ENCODE assay signal across 1 cellular context in genomic region chr2:112876257-112876970, GRCh38.
TF ChIP-seq lines count a peak whose summit lies in the region.

No MANE protein-coding gene starts in this region.

TF ChIP-seq in HepG2, 621 proteins besides CTCF, POLR2A, EP300 and RAD21:
- TF ChIP-seq RFX5 (IDR thresholded peaks at IDR 0.05; ENCODE audit: low read depth, low read length) = no peak
- no peak for TF ChIP-seq ATAD3A (CRISPR knock-in tag; IDR thresholded peaks at IDR 0.05)
- no peak for TF ChIP-seq RELA (CRISPR knock-in tag; IDR thresholded peaks at IDR 0.05)
- TF ChIP-seq, protein P1, sequence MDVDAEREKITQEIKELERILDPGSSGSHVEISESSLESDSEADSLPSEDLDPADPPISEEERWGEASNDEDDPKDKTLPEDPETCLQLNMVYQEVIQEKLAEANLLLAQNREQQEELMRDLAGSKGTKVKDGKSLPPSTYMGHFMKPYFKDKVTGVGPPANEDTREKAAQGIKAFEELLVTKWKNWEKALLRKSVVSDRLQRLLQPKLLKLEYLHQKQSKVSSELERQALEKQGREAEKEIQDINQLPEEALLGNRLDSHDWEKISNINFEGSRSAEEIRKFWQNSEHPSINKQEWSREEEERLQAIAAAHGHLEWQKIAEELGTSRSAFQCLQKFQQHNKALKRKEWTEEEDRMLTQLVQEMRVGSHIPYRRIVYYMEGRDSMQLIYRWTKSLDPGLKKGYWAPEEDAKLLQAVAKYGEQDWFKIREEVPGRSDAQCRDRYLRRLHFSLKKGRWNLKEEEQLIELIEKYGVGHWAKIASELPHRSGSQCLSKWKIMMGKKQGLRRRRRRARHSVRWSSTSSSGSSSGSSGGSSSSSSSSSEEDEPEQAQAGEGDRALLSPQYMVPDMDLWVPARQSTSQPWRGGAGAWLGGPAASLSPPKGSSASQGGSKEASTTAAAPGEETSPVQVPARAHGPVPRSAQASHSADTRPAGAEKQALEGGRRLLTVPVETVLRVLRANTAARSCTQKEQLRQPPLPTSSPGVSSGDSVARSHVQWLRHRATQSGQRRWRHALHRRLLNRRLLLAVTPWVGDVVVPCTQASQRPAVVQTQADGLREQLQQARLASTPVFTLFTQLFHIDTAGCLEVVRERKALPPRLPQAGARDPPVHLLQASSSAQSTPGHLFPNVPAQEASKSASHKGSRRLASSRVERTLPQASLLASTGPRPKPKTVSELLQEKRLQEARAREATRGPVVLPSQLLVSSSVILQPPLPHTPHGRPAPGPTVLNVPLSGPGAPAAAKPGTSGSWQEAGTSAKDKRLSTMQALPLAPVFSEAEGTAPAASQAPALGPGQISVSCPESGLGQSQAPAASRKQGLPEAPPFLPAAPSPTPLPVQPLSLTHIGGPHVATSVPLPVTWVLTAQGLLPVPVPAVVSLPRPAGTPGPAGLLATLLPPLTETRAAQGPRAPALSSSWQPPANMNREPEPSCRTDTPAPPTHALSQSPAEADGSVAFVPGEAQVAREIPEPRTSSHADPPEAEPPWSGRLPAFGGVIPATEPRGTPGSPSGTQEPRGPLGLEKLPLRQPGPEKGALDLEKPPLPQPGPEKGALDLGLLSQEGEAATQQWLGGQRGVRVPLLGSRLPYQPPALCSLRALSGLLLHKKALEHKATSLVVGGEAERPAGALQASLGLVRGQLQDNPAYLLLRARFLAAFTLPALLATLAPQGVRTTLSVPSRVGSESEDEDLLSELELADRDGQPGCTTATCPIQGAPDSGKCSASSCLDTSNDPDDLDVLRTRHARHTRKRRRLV (CRISPR knock-in tag; IDR thresholded peaks at IDR 0.05) = no peak
- no peak for TF ChIP-seq ARID5B (CRISPR knock-in tag; IDR thresholded peaks at IDR 0.05)
- TF ChIP-seq STAT5B (CRISPR knock-in tag; IDR thresholded peaks at IDR 0.05) = no peak
- no peak for TF ChIP-seq BORCS8-MEF2B (CRISPR knock-in tag; IDR thresholded peaks at IDR 0.05)
- TF ChIP-seq SATB2 (CRISPR knock-in tag; IDR thresholded peaks at IDR 0.05) = no peak
- TF ChIP-seq, protein P2, sequence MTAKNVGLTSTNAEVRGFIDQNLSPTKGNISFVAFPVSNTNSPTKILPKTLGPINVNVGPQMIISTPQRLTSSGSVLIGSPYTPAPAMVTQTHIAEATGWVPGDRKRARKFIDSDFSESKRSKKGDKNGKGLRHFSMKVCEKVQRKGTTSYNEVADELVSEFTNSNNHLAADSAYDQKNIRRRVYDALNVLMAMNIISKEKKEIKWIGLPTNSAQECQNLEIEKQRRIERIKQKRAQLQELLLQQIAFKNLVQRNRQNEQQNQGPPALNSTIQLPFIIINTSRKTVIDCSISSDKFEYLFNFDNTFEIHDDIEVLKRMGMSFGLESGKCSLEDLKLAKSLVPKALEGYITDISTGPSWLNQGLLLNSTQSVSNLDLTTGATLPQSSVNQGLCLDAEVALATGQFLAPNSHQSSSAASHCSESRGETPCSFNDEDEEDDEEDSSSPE (CRISPR knock-in tag; IDR thresholded peaks at IDR 0.05) = no peak
- no peak for TF ChIP-seq SNRNP70 (IDR thresholded peaks at IDR 0.05; ENCODE audit: low read depth, low read length)
- no peak for TF ChIP-seq ZNF251 (CRISPR knock-in tag; IDR thresholded peaks at IDR 0.05)
